In genomic region chr1:4177425-4178150, GRCh38 we compare ENCODE assay signal across 16 cellular contexts.
"Had no signal": no experiment of that assay in that cellular context is flagged by ENCODE, and none has a peak within 500 bp of the region (broad histone marks: within the 10 kb centered on the region; RNA-seq: fewer than 3 reads in every experiment).

No MANE protein-coding gene starts in this region.

- ATAC-seq: activated T-cell treated with anti-CD3 and anti-CD28 coated beads, Interleukin-2, amount 50 U/mL, for 4 hours; heart left ventricle; left ventricle myocardium superior; pancreas; T-cell had no signal

- H3K36me3 ChIP-seq: cardiac muscle cell, colonic mucosa, heart left ventricle, neural progenitor cell, pancreas had no signal

- H3K27ac ChIP-seq: cardiac muscle cell, colonic mucosa, heart left ventricle, neural progenitor cell, pancreas had no signal

- FAIRE-seq: endothelial cell of umbilical vein, keratinocyte, pancreas, urothelium cell line had no signal

- H3K4me2 ChIP-seq: neural progenitor cell had no signal

- DNase-seq: activated CD4-positive, alpha-beta T cell treated with anti-CD3 and anti-CD28 coated beads, Interleukin-2, amount 10 ng/mL, durations not matched to agents 7 days and 5 days; activated CD4-positive, CD25-positive, alpha-beta regulatory T cell; activated gamma-delta T cell; activated T-cell treated with anti-CD3 and anti-CD28 coated beads, Interleukin-2, amount 50 U/mL, for 4 hours; colonic mucosa; effector CD4-positive, alpha-beta T cell; foreskin melanocyte; heart left ventricle; left ventricle myocardium superior; T-cell had no signal

- H3K9ac ChIP-seq: neural progenitor cell had no signal

- H3K9me3 ChIP-seq: colonic mucosa, heart left ventricle, pancreas had no signal

- H3K4me1 ChIP-seq: colonic mucosa, heart left ventricle, neural progenitor cell, pancreas had no signal

- H3K4me3 ChIP-seq: cardiac muscle cell, colonic mucosa, heart left ventricle, neural progenitor cell, pancreas had no signal

- H3K27me3 ChIP-seq: cardiac muscle cell, colonic mucosa, neural progenitor cell, pancreas had no signal

- H2AFZ ChIP-seq: neural progenitor cell had no signal
